17 cellular contexts compared by ENCODE assay signal in the genomic region with DNA sequence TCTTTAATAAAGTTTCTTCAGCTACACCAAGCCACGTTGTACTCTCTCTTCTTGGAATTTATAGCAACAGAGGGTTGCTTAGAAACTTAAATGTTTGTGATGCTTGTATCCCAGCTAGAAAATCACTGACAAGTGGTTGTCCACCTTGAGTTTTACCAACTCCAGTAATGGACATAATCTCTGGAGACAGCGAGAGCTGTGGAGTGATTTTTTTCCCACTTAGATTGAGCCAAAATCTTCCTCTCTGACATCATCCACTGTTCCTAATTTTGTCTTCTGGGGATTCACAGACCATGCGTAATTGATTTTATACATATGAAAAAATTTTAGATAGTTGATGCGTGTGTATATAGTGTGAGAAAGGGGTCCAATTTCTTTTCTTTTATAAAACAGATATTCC. TPM values are rescaled to one million over a fixed set of nuclear protein-coding genes. Genes with fewer than 3 reads are reported as not detected.
DNase-seq lines count a peak whose midpoint lies in the region; ATAC-seq and TF ChIP-seq lines count a peak whose summit lies in the region.
"Had no signal": no experiment of that assay in that cellular context is flagged by ENCODE, and none has a peak within 500 bp of the region (broad histone marks: within the 10 kb centered on the region; RNA-seq: fewer than 3 reads in every experiment).

No MANE protein-coding gene starts in this region.

- TF ChIP-seq CTCF in esophagus muscularis mucosa (IDR thresholded peaks at IDR 0.05) (no peak), type B pancreatic cell (conservative IDR thresholded peaks at IDR 0.05) (no peak)

- H3K36me3 Mint-ChIP-seq in type B pancreatic cell = no peaks in the 10 kb centered on the region

- no peaks in the 10 kb centered on the region for H3K36me3 ChIP-seq in esophagus muscularis mucosa
- H3K36me3 ChIP-seq: BLaER1 treated with 17β-estradiol and CSF1 and Interleukin-3, amounts not matched to agents 10 nM and 100 nM had no signal

- DNase-seq in GM04503 (ENCODE audit: low read depth) (peak; percentile 12), esophagus muscularis mucosa (ENCODE audit: extremely low spot score) (no peak), left ventricle myocardium superior (no peak), skeletal muscle cell (ENCODE audit: low read depth) (peak; percentile 57), germinal center (ENCODE audit: low spot score) (no peak), type B pancreatic cell (ENCODE audit: extremely low spot score, unreplicated experiment) (no peak)
- DNase-seq: COR-L47, DMS53, NCI-H1436 treated with DMSO at 0.1 percent for 48 hours, NCI-H2081 treated with DMSO at 0.1 percent for 48 hours, NCI-H345, NCI-H526 treated with DMSO at 0.1 percent for 48 hours had no signal

- TF ChIP-seq POLR2A in esophagus muscularis mucosa (IDR thresholded peaks at IDR 0.05; ENCODE audit: low read depth) = no peak

- ATAC-seq in left ventricle myocardium superior (peak; percentile 60), GM18867 (IDR thresholded peaks at IDR 0.05; ENCODE audit: unreplicated experiment) (no peak)
- ATAC-seq: GM23338 had no signal

- H3K27me3 ChIP-seq in esophagus muscularis mucosa = no peaks in the 10 kb centered on the region

- intact Hi-C loops in esophagus muscularis mucosa (cut with DNase I) = no loop called here
- intact Hi-C loops in left ventricle myocardium superior (cut with micrococcal nuclease) = no loop called here

- no peaks in the 10 kb centered on the region for H3K9me3 ChIP-seq in esophagus muscularis mucosa
- H3K9me3 ChIP-seq: BLaER1 treated with 17β-estradiol and CSF1 and Interleukin-3, amounts not matched to agents 10 nM and 100 nM had no signal

- 42% methylated on average over 4 of the region's 4 CpGs for WGBS in esophagus muscularis mucosa

- H3K27me3 Mint-ChIP-seq in type B pancreatic cell = no peaks in the 10 kb centered on the region

- H3K4me3 Mint-ChIP-seq in type B pancreatic cell = no peak overlapping the region
- H3K4me3 Mint-ChIP-seq: GM23338 had no signal

- peak overlapping the region; percentile 6 to 70 (median 58) for H3K27ac ChIP-seq in esophagus muscularis mucosa (replicated peaks in 1 of 4)
- H3K27ac ChIP-seq: BLaER1 treated with 17β-estradiol and CSF1 and Interleukin-3, amounts not matched to agents 10 nM and 100 nM; RWPE1; SK-N-MC had no signal

- no peak overlapping the region for H3K27ac Mint-ChIP-seq in type B pancreatic cell
- H3K27ac Mint-ChIP-seq: GM23338 had no signal

- H3K4me1 ChIP-seq in esophagus muscularis mucosa = peaks cover 0 to 22% (median 15%) of the 10 kb centered on the region in 4 donors

- H3K9me3 Mint-ChIP-seq in type B pancreatic cell = no peaks in the 10 kb centered on the region

- no peak overlapping the region for H3K4me3 ChIP-seq in esophagus muscularis mucosa
- no peak overlapping the region for H3K4me3 ChIP-seq in skeletal muscle cell (ENCODE audit: low read depth, low read length)
- H3K4me3 ChIP-seq: BLaER1 treated with 17β-estradiol and CSF1 and Interleukin-3, amounts not matched to agents 10 nM and 100 nM; GM23338; SK-N-MC had no signal

- H3K4me1 Mint-ChIP-seq in type B pancreatic cell (ENCODE audit: unreplicated experiment) = no peaks in the 10 kb centered on the region
- H3K4me1 Mint-ChIP-seq: GM23338 had no signal

- TF ChIP-seq EP300 in esophagus muscularis mucosa (IDR thresholded peaks at IDR 0.05) = no peak

RNA-seq across cellular contexts. Expression of gene ECT2L, which starts 8.0 kb away (rescaled TPM):
- under 1 TPM; 0.17 to 0.42 (median 0.21) TPM for total RNA-seq in esophagus muscularis mucosa
- 0.37 TPM for total RNA-seq in left ventricle myocardium superior
- total RNA-seq in type B pancreatic cell (ENCODE audit: low replicate concordance) = 0.07 and 0.26 TPM in 2 replicates

RNA-seq across cellular contexts. Expression of gene CCDC28A, which starts 30.3 kb away (rescaled TPM):
- total RNA-seq in esophagus muscularis mucosa = 10 to 100 TPM; 18.3 to 26.0 (median 22.1) TPM
- 9.0 TPM for total RNA-seq in left ventricle myocardium superior
- 7.5 and 12.0 TPM in 2 replicates for total RNA-seq in type B pancreatic cell (ENCODE audit: low replicate concordance)

Comparison
In these comparisons a context has a peak if more than half of its experiments do, and no peak if none do; other contexts are left out.
1. DNase-seq: peak in GM04503 (single experiment) and skeletal muscle cell (single experiment); none in esophagus muscularis mucosa (single experiment), left ventricle myocardium superior (single experiment), germinal center (single experiment) and type B pancreatic cell (single experiment).